ENCODE assay signal across 8 cellular contexts in the genomic region with DNA sequence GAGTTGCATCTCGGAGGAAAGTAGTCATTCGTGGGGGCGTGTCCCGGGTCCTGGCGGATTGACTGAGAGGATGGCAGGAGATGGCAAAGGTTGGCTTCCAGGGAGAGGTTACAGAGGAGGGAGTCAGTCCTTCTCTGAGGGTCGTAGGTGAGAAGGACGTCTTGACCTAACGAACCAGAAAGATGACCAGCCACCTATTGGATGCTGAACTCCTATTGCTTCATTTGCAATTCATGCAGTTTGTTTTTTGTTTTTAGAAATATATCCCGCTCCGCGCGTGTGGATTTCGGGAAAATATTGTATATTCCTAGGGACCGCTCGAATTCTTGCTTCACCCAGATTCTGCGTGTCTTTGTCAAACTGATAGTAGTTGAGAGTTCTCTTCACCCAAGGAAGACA. TPM values are rescaled to one million over a fixed set of nuclear protein-coding genes. Genes with fewer than 3 reads are reported as not detected.
DNase-seq lines count a peak whose midpoint lies in the region; ATAC-seq lines count a peak whose summit lies in the region.

No MANE protein-coding gene starts in this region.

- no peak overlapping the region for H2BK12ac ChIP-seq in neuronal stem cell (ENCODE audit: low read length)

- peaks cover 10 to 42% (median 20%) of the 10 kb centered on the region in 10 experiments; a peak in 19 of 20 replicates for H3K4me1 ChIP-seq in BLaER1 treated with 17β-estradiol and CSF1 and Interleukin-3, amounts not matched to agents 10 nM and 100 nM
- H3K4me1 ChIP-seq in HUES64 (ENCODE audit: insufficient read depth, low read length) (peaks cover 30% of the 10 kb centered on the region; the same call in 1 of the 2 replicates), neuronal stem cell (ENCODE audit: control insufficient read depth in 2 of 2, insufficient read depth in 1 of 2, low read depth in 1 of 2, low read length in 2 of 2) (peaks cover 0 to 5% of the 10 kb centered on the region in 2 donors), thymus (ENCODE audit: control insufficient read depth, insufficient read depth, low read length) (peaks cover 3% of the 10 kb centered on the region)

- H3K79me1 ChIP-seq in neuronal stem cell (ENCODE audit: low read depth, low read length) = no peaks in the 10 kb centered on the region

- peaks cover 0 to 3% (median 0%) of the 10 kb centered on the region in 11 experiments; a peak in 1 of 22 replicates for H4K20me1 ChIP-seq in BLaER1 treated with 17β-estradiol and CSF1 and Interleukin-3, amounts not matched to agents 10 nM and 100 nM

- no peak overlapping the region for H3K23ac ChIP-seq in neuronal stem cell (ENCODE audit: low read depth, low read length, poor library complexity)

- no peak overlapping the region for H2BK120ac ChIP-seq in neuronal stem cell (ENCODE audit: low read depth, low read length)

- peaks cover 0 to 6% (median 0%) of the 10 kb centered on the region in 11 experiments; a peak in 1 of 22 replicates for H3K9me3 ChIP-seq in BLaER1 treated with 17β-estradiol and CSF1 and Interleukin-3, amounts not matched to agents 10 nM and 100 nM (replicated peaks in 1 of 11)
- H3K9me3 ChIP-seq in HUES64 (ENCODE audit: insufficient read depth, low read depth, low read length) (no peaks in the 10 kb centered on the region), neuronal stem cell (replicated peaks in 1 of 2; ENCODE audit: control insufficient read depth in 2 of 2, insufficient read depth in 1 of 2, low read depth in 1 of 2, low read length in 2 of 2) (no peaks in the 10 kb centered on the region), thymus (ENCODE audit: control insufficient read depth) (no peaks in the 10 kb centered on the region)

- 2% methylated on average over 16 of the region's 16 CpGs for WGBS in HUES64
- no CpG with 5 or more reads among the region's 16 CpGs for WGBS in neuronal stem cell (ENCODE audit: extremely low coverage in 2 of 2, insufficient read length in 2 of 2, insufficient replicate concordance in 1 of 2), 2 donors
- WGBS in thymus = 3% methylated on average over 16 of the region's 16 CpGs

- no peaks in the 10 kb centered on the region for H3K27me3 ChIP-seq in BLaER1 treated with 17β-estradiol and CSF1 and Interleukin-3, amounts not matched to agents 10 nM and 100 nM
- no peaks in the 10 kb centered on the region for H3K27me3 ChIP-seq in HUES64 (ENCODE audit: insufficient read depth, low read length)
- no peaks in the 10 kb centered on the region for H3K27me3 ChIP-seq in neuronal stem cell (ENCODE audit: control insufficient read depth in 3 of 3, insufficient read depth in 3 of 3, low read depth in 1 of 3, low read length in 3 of 3)
- H3K27me3 ChIP-seq in thymus (ENCODE audit: control insufficient read depth, insufficient read depth) = no peaks in the 10 kb centered on the region

- no peak overlapping the region for H2BK15ac ChIP-seq in neuronal stem cell (ENCODE audit: low read length)

- peak overlapping the region; percentile 70 to 86 (median 82) for H3K9ac ChIP-seq in BLaER1 treated with 17β-estradiol and CSF1 and Interleukin-3, amounts not matched to agents 10 nM and 100 nM
- H3K9ac ChIP-seq in HUES64 (ENCODE audit: low read depth, low read length) (peak overlapping the region; percentile 82), neuronal stem cell (ENCODE audit: low read depth, low read length, poor library complexity) (peak overlapping the region; percentile 86)

- H3K4ac ChIP-seq in neuronal stem cell (ENCODE audit: low read length) = no peak overlapping the region

- H2AFZ ChIP-seq in neuronal stem cell (ENCODE audit: low read length) = peak overlapping the region; percentile 99

- peak overlapping the region; percentile 88 for H3K18ac ChIP-seq in neuronal stem cell (ENCODE audit: low read length)

- peak; percentile 65 for ATAC-seq in esophagus mucosa
- no peak for ATAC-seq in HG02884 (IDR thresholded peaks at IDR 0.05; ENCODE audit: unreplicated experiment)

- H2AK5ac ChIP-seq in neuronal stem cell (ENCODE audit: low read depth, low read length) = no peak overlapping the region

- H2BK5ac ChIP-seq in neuronal stem cell (ENCODE audit: low read length) = no peak overlapping the region

- no peak overlapping the region for H4K91ac ChIP-seq in neuronal stem cell (ENCODE audit: low read depth, low read length, poor library complexity)

- peak; percentile 83 to 86 for DNase-seq in activated CD4-positive, alpha-beta T cell treated with anti-CD3 and anti-CD28 coated beads, Interleukin-2, amount 50 U/mL, for 48 hours
- DNase-seq in neuronal stem cell (ENCODE audit: low spot score) (no peak), SIG-M5 treated with dmso at 0.1 percent for 504 hours (lab: John Stamatoyannopoulos, UW; ENCODE audit: unreplicated experiment) (no peak)

- H3K14ac ChIP-seq in neuronal stem cell (ENCODE audit: low read length) = no peak overlapping the region

- peak overlapping the region; percentile 35 to 79 (median 72); a peak in 21 of 22 replicates for H3K27ac ChIP-seq in BLaER1 treated with 17β-estradiol and CSF1 and Interleukin-3, amounts not matched to agents 10 nM and 100 nM
- H3K27ac ChIP-seq in HUES64 (ENCODE audit: low read depth, low read length) (no peak overlapping the region), neuronal stem cell (replicated peaks; ENCODE audit: low read length) (peak overlapping the region; percentile 87), thymus (ENCODE audit: low read depth) (peak overlapping the region; percentile 95)

- H3K4me3 ChIP-seq in BLaER1 treated with 17β-estradiol and CSF1 and Interleukin-3, amounts not matched to agents 10 nM and 100 nM = peak overlapping the region; percentile 67 to 96 (median 86)
- H3K4me3 ChIP-seq in HUES64 (ENCODE audit: low read length) (peak overlapping the region; percentile 92), neuronal stem cell (ENCODE audit: low read length in 2 of 2) (peak overlapping the region; percentile 87 to 94), thymus (ENCODE audit: low read length) (peak overlapping the region; percentile 97)

- no peaks in the 10 kb centered on the region for H3K36me3 ChIP-seq in BLaER1 treated with 17β-estradiol and CSF1 and Interleukin-3, amounts not matched to agents 10 nM and 100 nM
- no peaks in the 10 kb centered on the region for H3K36me3 ChIP-seq in HUES64 (ENCODE audit: insufficient read depth, low read length)
- no peaks in the 10 kb centered on the region for H3K36me3 ChIP-seq in neuronal stem cell (replicated peaks in 1 of 2; ENCODE audit: control insufficient read depth in 2 of 2, insufficient read depth in 2 of 2, low read length in 2 of 2)
- no peaks in the 10 kb centered on the region for H3K36me3 ChIP-seq in thymus (ENCODE audit: control insufficient read depth, insufficient read depth)

- no peak overlapping the region for H4K8ac ChIP-seq in neuronal stem cell (ENCODE audit: low read depth, low read length)

- peak overlapping the region; percentile 87 to 96 (median 92) for H3K4me2 ChIP-seq in BLaER1 treated with 17β-estradiol and CSF1 and Interleukin-3, amounts not matched to agents 10 nM and 100 nM
- H3K4me2 ChIP-seq in neuronal stem cell (ENCODE audit: insufficient read depth, low read length, poor library complexity, severe bottlenecking) = peak overlapping the region; percentile 54

RNA-seq across cellular contexts. Expression of a gene that starts 0.5 kb away (rescaled TPM):
- 4.2 TPM for polyA plus RNA-seq in HUES64 (2013, experiment 1 of 2)
- polyA plus RNA-seq in HUES64 (2013, experiment 2 of 2) = 4.9 TPM
- total RNA-seq in esophagus mucosa = 1.4 TPM
- 5.9 TPM for polyA plus RNA-seq in neuronal stem cell (2013, experiment 1 of 2)
- 6.2 TPM for polyA plus RNA-seq in neuronal stem cell (2013, experiment 2 of 2)
- polyA plus RNA-seq in thymus = 2.2 TPM

Comparison
In these comparisons a context has a peak if more than half of its experiments do, and no peak if none do; other contexts are left out.
1. DNase-seq: peak in activated CD4-positive, alpha-beta T cell treated with anti-CD3 and anti-CD28 coated beads, Interleukin-2, amount 50 U/mL, for 48 hours (2 of 2); none in neuronal stem cell (single experiment) and SIG-M5 treated with dmso at 0.1 percent for 504 hours (single experiment).
2. Peak in every context shown above with its lines, with median percentiles within 50 percentile points of each other: H3K4me3 ChIP-seq and H3K9ac ChIP-seq.